In genomic region chr1:145771056-145771455, GRCh38 we compare ENCODE assay signal across 24 cellular contexts. TPM values are rescaled to one million over a fixed set of nuclear protein-coding genes. Genes with fewer than 3 reads are reported as not detected.
DNase-seq lines count a peak whose midpoint lies in the region; ATAC-seq, FAIRE-seq and TF ChIP-seq lines count a peak whose summit lies in the region.
"Had no signal": no experiment of that assay in that cellular context is flagged by ENCODE, and none has a peak within 500 bp of the region (broad histone marks: within the 10 kb centered on the region; RNA-seq: fewer than 3 reads in every experiment).

No MANE protein-coding gene starts in this region.

- no peak for TF ChIP-seq POLR2A in tibial nerve (IDR thresholded peaks at IDR 0.05)

- no peak overlapping the region for H3K4me3 ChIP-seq in psoas muscle
- no peak overlapping the region for H3K4me3 ChIP-seq in tibial nerve
- H3K4me3 ChIP-seq: GM12878 had no signal

- 86 to 100% (median 90%) methylated on average over 1 of the region's 1 CpG for WGBS in psoas muscle, 3 donors
- whole genome bisulfite sequencing in tibial nerve, 2 donors, result 89 to 96% methylated on average over 1 of the region's 1 CpG

- H3K4me1 Mint-ChIP-seq in effector memory CD8-positive, alpha-beta T cell (ENCODE audit: low read depth in 2 of 2), result peaks cover 5 to 22% of the 10 kb centered on the region in 2 donors

- intact Hi-C loops in psoas muscle (cut with DNase I), result no loop called here

- H3K9me3 Mint-ChIP-seq in effector memory CD8-positive, alpha-beta T cell, result no peaks in the 10 kb centered on the region
- H3K9me3 Mint-ChIP-seq: CD4-positive, CD25-positive, alpha-beta regulatory T cell; HFFc6 had no signal

- H3K9me3 ChIP-seq in psoas muscle (no peaks in the 10 kb centered on the region), tibial nerve (no peaks in the 10 kb centered on the region)
- H3K9me3 ChIP-seq: BE2C, Caco-2 had no signal

- no peaks in the 10 kb centered on the region for H3K27me3 Mint-ChIP-seq in effector memory CD8-positive, alpha-beta T cell
- H3K27me3 Mint-ChIP-seq: CD4-positive, CD25-positive, alpha-beta regulatory T cell had no signal

- no peak for TF ChIP-seq EP300 in tibial nerve (IDR thresholded peaks at IDR 0.05)

- H3K27me3 ChIP-seq in psoas muscle (ENCODE audit: insufficient read depth in 3 of 3, low read length in 2 of 3) (no peaks in the 10 kb centered on the region), tibial nerve (no peaks in the 10 kb centered on the region)
- H3K27me3 ChIP-seq: BE2C had no signal

- H3K36me3 ChIP-seq in psoas muscle (ENCODE audit: insufficient read depth in 1 of 2, low read depth in 1 of 2) (peaks cover 0 to 68% of the 10 kb centered on the region in 2 donors), tibial nerve (peaks cover 0 to 60% (median 6%) of the 10 kb centered on the region in 3 donors)

- FAIRE-seq in D721Med (lab: Jason Lieb, UNC) (peak; percentile 99), urothelium cell line (lab: Jason Lieb, UNC) (no peak)
- FAIRE-seq: A204.1, GM12878 had no signal

- H3K27ac Mint-ChIP-seq in effector memory CD8-positive, alpha-beta T cell, result peak overlapping the region; percentile 8 to 52
- H3K27ac Mint-ChIP-seq: HFFc6 had no signal

- H3K36me3 Mint-ChIP-seq in effector memory CD8-positive, alpha-beta T cell (ENCODE audit: insufficient read depth), result peaks cover 30% of the 10 kb centered on the region

- no peak overlapping the region for H3K27ac ChIP-seq in psoas muscle
- no peak overlapping the region for H3K27ac ChIP-seq in tibial nerve
- H3K27ac ChIP-seq: HL-60 had no signal

- DNase-seq in D721Med (ENCODE audit: insufficient read length, low spot score) (peak; percentile 37), NCI-H524 treated with DMSO at 0.1 percent for 48 hours (lab: John Stamatoyannopoulos, UW) (peak; percentile 11), psoas muscle (no peak), tibial nerve (ENCODE audit: low spot score in 2 of 2) (no peak), urothelium cell line (ENCODE audit: low spot score) (no peak), dedifferentiated amniotic fluid mesenchymal stem cell (ENCODE audit: extremely low spot score) (no peak), DMS53 treated with DMSO at 0.1 percent for 48 hours (lab: John Stamatoyannopoulos, UW; ENCODE audit: unreplicated experiment) (no peak)
- no peak for DNase-seq in effector memory CD8-positive, alpha-beta T cell
- DNase-seq: ACHN; BE2C; C1 segment of cervical spinal cord; Caco-2; CD4-positive, CD25-positive, alpha-beta regulatory T cell; DND-41; EL; GOT3; H7; HFFc6 had no signal

- ATAC-seq in effector memory CD8-positive, alpha-beta T cell (replicated peaks), result no peak
- ATAC-seq in psoas muscle, result peak in 3 of 4 donors; percentile 24 to 42 (median 36)
- ATAC-seq: GM12878, HCT116 had no signal

- H3K4me1 ChIP-seq in psoas muscle (peaks cover 13% of the 10 kb centered on the region), tibial nerve (no peaks in the 10 kb centered on the region)
- H3K4me1 ChIP-seq: BE2C had no signal

- H3K4me3 Mint-ChIP-seq in effector memory CD8-positive, alpha-beta T cell, result no peak overlapping the region
- H3K4me3 Mint-ChIP-seq: CD4-positive, CD25-positive, alpha-beta regulatory T cell; HFFc6 had no signal

- TF ChIP-seq CTCF in D721Med (IDR thresholded peaks at IDR 0.05; ENCODE audit: insufficient read depth, missing control alignments) (no peak), psoas muscle (IDR thresholded peaks at IDR 0.05) (no peak), tibial nerve (IDR thresholded peaks at IDR 0.05) (no peak)

RNA-seq across cellular contexts. Expression of gene CD160, which starts 51.8 kb away (rescaled TPM):
- total RNA-seq in psoas muscle (not detected), tibial nerve (under 1 TPM in 1 of 4 donors, not detected in 3; 0.21 TPM)
- under 1 TPM in 1 of 3 donors, not detected in 2; 0.03 TPM for polyA plus RNA-seq in psoas muscle
- total RNA-seq: CD4-positive, CD25-positive, alpha-beta regulatory T cell; G401; HFFc6; HT1080 had no signal

RNA-seq across cellular contexts. Expression of gene RNF115, which starts 52.8 kb away (rescaled TPM):
- total RNA-seq in psoas muscle, result 10 to 100 TPM; 44.5 to 81.6 (median 62.8) TPM
- 10 to 100 TPM in 2 of 3 donors, 1 to 10 TPM in 1; 3.2 to 52.6 (median 24.9) TPM for polyA plus RNA-seq in psoas muscle
- 10 to 100 TPM; 23.7 to 24.9 (median 23.8) TPM for total RNA-seq in tibial nerve

RNA-seq across cellular contexts. Expression of gene POLR3C, which starts 52.9 kb away (rescaled TPM):
- total RNA-seq in psoas muscle, result 10 to 100 TPM; 13.2 to 21.8 (median 18.9) TPM
- 10 to 100 TPM in 1 of 3 donors, 1 to 10 TPM in 2; 8.6 to 16.8 (median 9.9) TPM for polyA plus RNA-seq in psoas muscle
- total RNA-seq in tibial nerve, result 10 to 100 TPM; 25.9 to 39.6 (median 37.8) TPM

Comparison
In these comparisons a context has a peak if more than half of its experiments do, and no peak if none do; other contexts are left out.
1. DNase-seq: peak in D721Med (single experiment) and NCI-H524 treated with DMSO at 0.1 percent for 48 hours (single experiment); none in effector memory CD8-positive, alpha-beta T cell (0 of 3), psoas muscle (0 of 2), tibial nerve (0 of 2), urothelium cell line (single experiment), dedifferentiated amniotic fluid mesenchymal stem cell (single experiment) and DMS53 treated with DMSO at 0.1 percent for 48 hours (single experiment).